ENCODE assay signal across 2 cellular contexts in the genomic region with DNA sequence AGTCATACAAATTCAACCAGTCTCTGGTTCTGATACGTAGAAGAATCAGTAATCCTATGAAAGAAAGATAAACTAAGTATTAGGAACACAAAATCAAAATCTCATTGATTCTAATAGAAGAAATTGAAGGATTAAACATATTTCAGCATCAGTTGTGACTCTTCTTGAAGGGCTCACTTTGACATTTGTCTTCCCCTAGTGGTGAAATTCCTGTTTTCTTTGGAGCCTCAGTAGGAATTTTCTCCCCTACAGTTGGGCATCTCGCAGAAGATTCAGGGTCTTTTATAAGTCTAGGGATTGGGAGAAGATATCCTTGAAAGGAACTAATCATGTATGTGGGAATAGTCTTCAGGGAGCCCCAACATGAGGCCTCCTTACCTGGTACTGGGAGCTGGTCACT.
TF ChIP-seq lines count a peak whose summit lies in the region.

No MANE protein-coding gene starts in this region.

TF ChIP-seq in HCT116, 20 proteins besides CTCF, POLR2A, EP300 and RAD21:
- TF ChIP-seq, protein P1, sequence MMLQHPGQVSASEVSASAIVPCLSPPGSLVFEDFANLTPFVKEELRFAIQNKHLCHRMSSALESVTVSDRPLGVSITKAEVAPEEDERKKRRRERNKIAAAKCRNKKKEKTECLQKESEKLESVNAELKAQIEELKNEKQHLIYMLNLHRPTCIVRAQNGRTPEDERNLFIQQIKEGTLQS (IDR thresholded peaks at IDR 0.05): no peak
- TF ChIP-seq CBX3 (IDR thresholded peaks at IDR 0.05; ENCODE audit: low read depth) (no peak), EZH2 (IDR thresholded peaks at IDR 0.05) (no peak), SRF (IDR thresholded peaks at IDR 0.05; ENCODE audit: low read depth) (no peak)

TF ChIP-seq in H1, 55 proteins besides CTCF, POLR2A, EP300 and RAD21:
- no peak for TF ChIP-seq CREB1 (IDR thresholded peaks at IDR 0.05)
- no peak for TF ChIP-seq NRF1 (IDR thresholded peaks at IDR 0.05; ENCODE audit: low read depth, low read length)
